ENCODE assay signal across 9 cellular contexts in genomic region chr19:29837448-29837961, GRCh38. TPM values are rescaled to one million over a fixed set of nuclear protein-coding genes. Genes with fewer than 3 reads are reported as not detected.
DNase-seq lines count a peak whose midpoint lies in the region; ATAC-seq and TF ChIP-seq lines count a peak whose summit lies in the region.
"Had no signal": no experiment of that assay in that cellular context is flagged by ENCODE, and none has a peak within 500 bp of the region (broad histone marks: within the 10 kb centered on the region; RNA-seq: fewer than 3 reads in every experiment).

No MANE protein-coding gene starts in this region.

- H3K27me3 Mint-ChIP-seq in naive thymus-derived CD8-positive, alpha-beta T cell, result peaks cover 0 to 6% (median 0%) of the 10 kb centered on the region in 5 donors

- no peaks in the 10 kb centered on the region for H3K79me2 ChIP-seq in MM.1S (ENCODE audit: low read length)

- no peaks in the 10 kb centered on the region for H3K36me3 Mint-ChIP-seq in naive thymus-derived CD8-positive, alpha-beta T cell

- H2AFZ ChIP-seq in MM.1S (ENCODE audit: low read length), result peak overlapping the region; percentile 70

- DNase-seq in GM13977 (ENCODE audit: low spot score) (peak; percentile 87), MM.1S (peak; percentile 80), dedifferentiated amniotic fluid mesenchymal stem cell (ENCODE audit: extremely low spot score) (no peak), heart right ventricle (no peak), KG1 (lab: John Stamatoyannopoulos, UW) (no peak), AG08396 (ENCODE audit: low spot score) (no peak)
- DNase-seq in naive thymus-derived CD8-positive, alpha-beta T cell, result peak in 8 of 10 donors; percentile 48 to 81 (median 54)

- H3K9me2 ChIP-seq in MM.1S (replicated peaks; ENCODE audit: insufficient read depth, low read length), result no peaks in the 10 kb centered on the region

- POLR2A ChIA-PET in naive thymus-derived CD8-positive, alpha-beta T cell (lab: Charles Lee), result interaction anchor here (1.1 to 1.5 kb wide), 3 partner anchors 8 to 27 kb away, joined by 5 to 16 read pairs (median 5); no protein-coding TSS in a partner anchor

- peak overlapping the region; percentile 52; the same call in 1 of the 2 replicates for H3K9ac ChIP-seq in MM.1S (ENCODE audit: low read length)

- H3K27ac ChIP-seq in MM.1S (ENCODE audit: low read length), result peak overlapping the region; percentile 54; the same call in 1 of the 2 replicates
- H3K27ac ChIP-seq in heart right ventricle, result no peak overlapping the region
- H3K27ac ChIP-seq: thoracic aorta had no signal

- no peak for TF ChIP-seq CTCF in GM13977 (IDR thresholded peaks at IDR 0.05; ENCODE audit: extremely low read depth, insufficient read depth, missing control alignments)
- no peak for TF ChIP-seq CTCF in MM.1S (IDR thresholded peaks at IDR 0.05; ENCODE audit: low read length)
- no peak for TF ChIP-seq CTCF in heart right ventricle (IDR thresholded peaks at IDR 0.05)

- no peaks in the 10 kb centered on the region for H4K20me1 ChIP-seq in MM.1S (ENCODE audit: insufficient read depth, low read length)

- H3K36me3 ChIP-seq in MM.1S (replicated peaks; ENCODE audit: insufficient read depth, low read length) (no peaks in the 10 kb centered on the region), heart right ventricle (no peaks in the 10 kb centered on the region)
- H3K36me3 ChIP-seq: thoracic aorta had no signal

- peak overlapping the region; percentile 92 for H3K4me2 ChIP-seq in MM.1S (ENCODE audit: low read depth, low read length)

- peak overlapping the region; percentile 60 to 89 (median 80) for H3K4me3 Mint-ChIP-seq in naive thymus-derived CD8-positive, alpha-beta T cell

- H3K9me3 ChIP-seq in MM.1S (replicated peaks; ENCODE audit: insufficient read depth, low read length) (no peaks in the 10 kb centered on the region), heart right ventricle (no peaks in the 10 kb centered on the region)
- H3K9me3 ChIP-seq: thoracic aorta had no signal

- H3K4me1 ChIP-seq in MM.1S (ENCODE audit: low read length) (peaks cover 13% of the 10 kb centered on the region), heart right ventricle (no peaks in the 10 kb centered on the region)

- in situ Hi-C loops in GM13977 (cut with MboI; ENCODE audit: low pct_unique_long_range_greater_than_20kb, low sequenced_read_pairs, unreplicated experiment), result no loop called here

- peak; percentile 64 for ATAC-seq in GM21576 (IDR thresholded peaks at IDR 0.05; ENCODE audit: unreplicated experiment)
- ATAC-seq in naive thymus-derived CD8-positive, alpha-beta T cell, result peak; percentile 98 to 99
- ATAC-seq in heart right ventricle, result no peak

- H3K27ac Mint-ChIP-seq in naive thymus-derived CD8-positive, alpha-beta T cell, result peak overlapping the region; percentile 89 to 99 (median 97)

- H3F3A ChIP-seq in MM.1S (ENCODE audit: insufficient read depth, low read length), result peaks cover 12% of the 10 kb centered on the region; the same call in 1 of the 2 replicates

- H3K4me1 Mint-ChIP-seq in naive thymus-derived CD8-positive, alpha-beta T cell, result peaks cover 15 to 49% (median 40%) of the 10 kb centered on the region in 4 donors

- 76 to 83% methylated on average over 6 of the region's 6 CpGs for WGBS in heart right ventricle, 2 donors

- H3K4me3 ChIP-seq in MM.1S (ENCODE audit: low read length), result peak overlapping the region; percentile 44; the same call in 1 of the 2 replicates
- no peak overlapping the region for H3K4me3 ChIP-seq in heart right ventricle
- H3K4me3 ChIP-seq: thoracic aorta had no signal

- H3K27me3 ChIP-seq in MM.1S (replicated peaks; ENCODE audit: insufficient read depth, low read length) (peaks cover 28% of the 10 kb centered on the region), heart right ventricle (peaks cover 0 to 30% (median 14%) of the 10 kb centered on the region in 7 donors)

- H3K9me3 Mint-ChIP-seq in naive thymus-derived CD8-positive, alpha-beta T cell, result no peaks in the 10 kb centered on the region

- intact Hi-C loops in heart right ventricle (cut with DNase I), result no loop called here

RNA-seq across cellular contexts. Expression of gene CCNE1, which starts 25.7 kb away (rescaled TPM):
- total RNA-seq in naive thymus-derived CD8-positive, alpha-beta T cell, result 1 to 10 TPM; 6.4 to 8.8 TPM
- 1 to 10 TPM; 1.5 to 3.7 (median 2.6) TPM for polyA plus RNA-seq in naive thymus-derived CD8-positive, alpha-beta T cell
- total RNA-seq in heart right ventricle, result 1 to 10 TPM; 1.4 to 4.0 (median 2.7) TPM
- 1 to 10 TPM; 1.8 to 2.1 TPM for polyA plus RNA-seq in heart right ventricle

Comparison
In these comparisons a context has a peak if more than half of its experiments do, and no peak if none do; other contexts are left out.
1. DNase-seq: peak in GM13977 (single experiment), MM.1S (single experiment) and naive thymus-derived CD8-positive, alpha-beta T cell (8 of 10); none in dedifferentiated amniotic fluid mesenchymal stem cell (single experiment), heart right ventricle (0 of 2), KG1 (single experiment) and AG08396 (single experiment).
2. ATAC-seq: peak in GM21576 (single experiment) and naive thymus-derived CD8-positive, alpha-beta T cell (2 of 2); none in heart right ventricle (0 of 8).